In the genomic region with DNA sequence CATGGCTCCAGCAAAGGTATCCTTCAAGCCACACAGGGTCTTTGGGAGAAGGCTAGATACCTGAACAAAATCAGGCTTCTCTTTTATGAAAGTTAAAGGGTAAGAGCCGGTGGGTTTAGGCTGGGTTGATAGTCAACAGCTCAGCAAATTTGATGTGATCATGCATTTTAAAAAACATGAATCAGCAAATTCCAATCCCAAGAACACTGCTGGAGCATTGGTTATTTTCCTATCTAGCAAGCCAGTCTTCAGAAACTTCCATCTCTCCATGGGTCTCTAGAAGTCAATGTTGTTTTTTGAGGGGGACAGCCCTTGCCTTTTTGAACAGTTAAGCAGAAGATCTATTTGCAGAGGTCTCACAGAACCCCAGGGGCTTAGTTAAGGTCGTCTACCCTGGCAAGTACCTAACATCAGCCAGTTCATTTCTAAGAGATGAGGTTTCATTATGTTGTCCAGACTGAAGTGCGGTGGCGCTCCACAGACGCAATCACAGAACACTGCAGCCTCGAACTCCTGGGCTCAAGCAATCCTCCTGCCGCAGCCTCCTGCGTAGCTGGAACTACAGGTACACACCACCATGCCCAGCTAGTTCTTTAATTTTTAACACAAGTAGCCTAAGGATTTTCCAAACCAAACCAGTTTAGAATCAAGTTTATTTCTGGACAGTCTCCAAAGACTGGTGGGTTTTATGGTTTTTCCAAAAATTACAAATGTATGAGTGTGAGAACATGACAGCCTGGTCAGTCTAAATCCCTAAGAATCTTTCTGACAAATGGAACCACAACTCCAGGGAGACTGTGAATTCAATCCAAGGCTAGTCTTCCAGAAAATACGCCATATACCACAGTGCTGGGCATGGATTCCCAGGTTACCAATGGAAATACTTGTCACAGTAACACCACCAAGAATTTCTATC, we compare ENCODE assay signal across 17 cellular contexts.
"Had no signal": no experiment of that assay in that cellular context is flagged by ENCODE, and none has a peak within 500 bp of the region (broad histone marks: within the 10 kb centered on the region; RNA-seq: fewer than 3 reads in every experiment).

No MANE protein-coding gene starts in this region.

- H3K27ac Mint-ChIP-seq: activated CD4-positive, alpha-beta memory T cell treated with anti-CD3 and anti-CD28 coated beads, Interleukin-2, amount 10 ng/mL, durations not matched to agents 7 days and 5 days; activated T-cell treated with anti-CD3 and anti-CD28 coated beads, Interleukin-2, amount 50 U/mL, for 24 hours; brain; stimulated activated naive CD8-positive, alpha-beta T cell treated with anti-CD3 and anti-CD28 coated beads, Interleukin-15, amount 100 ng/mL, for 72 hours; T-helper 1 cell treated with Interleukin-12 subunit alpha and Interleukin-12 subunit beta and Interleukin-4 antibody, amounts not matched to agents 30 μg/mL and 1 μg/mL, for 36 hours; WTC11 had no signal

- H3K36me3 Mint-ChIP-seq: brain had no signal

- H3K27me3 Mint-ChIP-seq: activated T-cell treated with anti-CD3 and anti-CD28 coated beads, Interleukin-2, amount 50 U/mL, for 24 hours; stimulated activated naive CD8-positive, alpha-beta T cell treated with anti-CD3 and anti-CD28 coated beads, Interleukin-15, amount 100 ng/mL, for 72 hours had no signal

- ATAC-seq: gastrocnemius medialis; heart right ventricle; sciatic nerve; stimulated activated naive CD8-positive, alpha-beta T cell treated with anti-CD3 and anti-CD28 coated beads, Interleukin-15, amount 100 ng/mL, for 72 hours; upper lobe of right lung; WTC11 had no signal

- H3K4me3 Mint-ChIP-seq: activated CD4-positive, alpha-beta memory T cell treated with anti-CD3 and anti-CD28 coated beads, Interleukin-2, amount 10 ng/mL, durations not matched to agents 7 days and 5 days; activated T-cell treated with anti-CD3 and anti-CD28 coated beads, Interleukin-2, amount 50 U/mL, for 24 hours; stimulated activated naive CD8-positive, alpha-beta T cell treated with anti-CD3 and anti-CD28 coated beads, Interleukin-15, amount 100 ng/mL, for 72 hours; T-helper 1 cell treated with Interleukin-12 subunit alpha and Interleukin-12 subunit beta and Interleukin-4 antibody, amounts not matched to agents 30 μg/mL and 1 μg/mL, for 36 hours; WTC11 had no signal

- H3K9me3 ChIP-seq: testis had no signal

- DNase-seq: activated CD4-positive, alpha-beta memory T cell treated with anti-CD3 and anti-CD28 coated beads, Interleukin-2, amount 10 ng/mL, durations not matched to agents 7 days and 5 days; activated CD4-positive, alpha-beta T cell treated with anti-CD3 and anti-CD28 coated beads for 4 hours; activated naive CD4-positive, alpha-beta T cell treated with anti-CD3 and anti-CD28 coated beads, Interleukin-2, amount 50 U/mL, for 16 hours; activated T-cell treated with anti-CD3 and anti-CD28 coated beads, Interleukin-2, amount 50 U/mL, for 24 hours; central memory CD4-positive, alpha-beta T cell; effector CD4-positive, alpha-beta T cell; gastrocnemius medialis; heart right ventricle; midbrain; spleen; stimulated activated naive CD8-positive, alpha-beta T cell treated with anti-CD3 and anti-CD28 coated beads, Interleukin-15, amount 100 ng/mL, for 72 hours; testis; upper lobe of right lung had no signal
